ENCODE assay signal across 28 cellular contexts in the genomic region with DNA sequence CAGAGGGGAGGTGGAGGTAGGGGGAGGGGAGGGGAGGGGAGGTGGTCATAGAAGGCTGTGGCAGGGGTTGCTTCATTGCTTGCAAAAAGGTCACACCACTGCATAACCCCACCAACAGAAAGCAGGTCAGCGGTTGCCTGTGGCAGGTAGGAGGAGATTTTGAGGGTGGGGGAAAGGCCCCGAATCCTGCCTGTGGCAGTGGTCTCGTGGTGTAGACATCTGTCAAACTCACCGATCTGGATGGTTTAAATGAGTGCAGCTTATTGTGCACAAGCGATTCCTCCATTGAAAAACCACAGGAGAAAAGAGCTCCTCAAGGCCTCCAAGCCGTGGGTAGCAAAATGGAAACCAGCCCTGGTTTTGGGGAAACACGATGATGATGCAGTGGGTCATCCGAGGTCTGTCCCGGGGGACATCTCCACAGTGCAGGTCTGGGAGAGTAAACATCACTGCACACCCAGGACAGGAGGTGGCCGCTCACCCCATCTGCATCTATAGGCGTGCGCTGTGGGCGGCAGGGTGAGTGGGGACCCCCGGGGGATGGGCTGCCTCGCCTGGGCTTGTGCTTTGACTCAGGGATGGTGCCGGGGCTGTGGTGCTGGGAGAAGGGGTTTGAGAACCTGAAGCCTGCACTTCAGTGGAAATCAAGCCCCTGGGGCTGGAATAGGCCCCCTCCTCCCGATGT.
DNase-seq lines count a peak whose midpoint lies in the region; ATAC-seq and TF ChIP-seq lines count a peak whose summit lies in the region.
"Had no signal": no experiment of that assay in that cellular context is flagged by ENCODE, and none has a peak within 500 bp of the region (broad histone marks: within the 10 kb centered on the region; RNA-seq: fewer than 3 reads in every experiment).

No MANE protein-coding gene starts in this region.

- H3K4me1 Mint-ChIP-seq in activated T-helper 17 cell treated with anti-CD3 and anti-CD28 coated beads, Interleukin-2, amount 50 U/mL, for 72 hours: no peaks in the 10 kb centered on the region
- H3K4me1 Mint-ChIP-seq: activated CD4-positive, alpha-beta memory T cell treated with anti-CD3 and anti-CD28 coated beads, Interleukin-2, amount 10 ng/mL, durations not matched to agents 7 days and 5 days; activated naive CD4-positive, alpha-beta T cell treated with anti-CD3 and anti-CD28 coated beads, Interleukin-2, amount 10 ng/mL, durations not matched to agents 7 days and 5 days had no signal

- H3K4me3 ChIP-seq in DND-41 (ENCODE audit: low read depth in 1 of 2, low read length in 2 of 2) (no peak overlapping the region), osteoblast (ENCODE audit: insufficient read depth, low read length) (no peak overlapping the region)
- H3K4me3 ChIP-seq: dorsolateral prefrontal cortex, prostate gland, upper lobe of left lung had no signal

- no peak overlapping the region for H3K9ac ChIP-seq in DND-41 (ENCODE audit: low read depth, low read length)
- H3K9ac ChIP-seq: KMS-11 had no signal

- H3K36me3 Mint-ChIP-seq in activated T-helper 17 cell treated with anti-CD3 and anti-CD28 coated beads, Interleukin-2, amount 50 U/mL, for 72 hours (ENCODE audit: low read depth): no peaks in the 10 kb centered on the region
- H3K36me3 Mint-ChIP-seq: activated naive CD4-positive, alpha-beta T cell treated with anti-CD3 and anti-CD28 coated beads, Interleukin-2, amount 10 ng/mL, durations not matched to agents 7 days and 5 days had no signal

- H3K27ac ChIP-seq in DND-41 (ENCODE audit: low read length) (no peak overlapping the region), osteoblast (ENCODE audit: low read depth, low read length) (no peak overlapping the region)
- H3K27ac ChIP-seq: dorsolateral prefrontal cortex, KMS-11, neutrophil, prostate gland, upper lobe of left lung had no signal

- no peaks in the 10 kb centered on the region for H3K9me3 Mint-ChIP-seq in activated T-helper 17 cell treated with anti-CD3 and anti-CD28 coated beads, Interleukin-2, amount 50 U/mL, for 72 hours
- H3K9me3 Mint-ChIP-seq: activated CD4-positive, alpha-beta memory T cell treated with anti-CD3 and anti-CD28 coated beads, Interleukin-2, amount 10 ng/mL, durations not matched to agents 7 days and 5 days; activated naive CD4-positive, alpha-beta T cell treated with anti-CD3 and anti-CD28 coated beads, Interleukin-2, amount 10 ng/mL, durations not matched to agents 7 days and 5 days had no signal

- H2AFZ ChIP-seq in DND-41 (ENCODE audit: low read depth, low read length) (no peak overlapping the region), osteoblast (ENCODE audit: low read length) (no peak overlapping the region)

- ATAC-seq in DND-41 (ENCODE audit: insufficient read depth, low read depth): peak; percentile 45; the same call in 2 of the 3 replicates
- ATAC-seq in activated T-helper 17 cell treated with anti-CD3 and anti-CD28 coated beads, Interleukin-2, amount 50 U/mL, for 72 hours (replicated peaks): peak; percentile 63

- H3K9me3 ChIP-seq in DND-41 (ENCODE audit: insufficient read depth, low read length, severe bottlenecking): no peaks in the 10 kb centered on the region
- H3K9me3 ChIP-seq in osteoblast (ENCODE audit: low read depth, low read length): no peaks in the 10 kb centered on the region
- H3K9me3 ChIP-seq: neutrophil, prostate gland, upper lobe of left lung had no signal

- no peaks in the 10 kb centered on the region for H3K36me3 ChIP-seq in DND-41 (ENCODE audit: insufficient read depth, low read length)
- no peaks in the 10 kb centered on the region for H3K36me3 ChIP-seq in osteoblast (ENCODE audit: insufficient read depth, low read length)
- H3K36me3 ChIP-seq: neutrophil, prostate gland, upper lobe of left lung had no signal

- peaks cover 3% of the 10 kb centered on the region for H3K27me3 Mint-ChIP-seq in activated T-helper 17 cell treated with anti-CD3 and anti-CD28 coated beads, Interleukin-2, amount 50 U/mL, for 72 hours

- H3K4me1 ChIP-seq in DND-41 (ENCODE audit: insufficient read depth, low read length): peaks cover 5% of the 10 kb centered on the region
- H3K4me1 ChIP-seq in osteoblast (ENCODE audit: insufficient read depth, low read length): no peaks in the 10 kb centered on the region
- H3K4me1 ChIP-seq: prostate gland had no signal

- H3K4me2 ChIP-seq in DND-41 (ENCODE audit: insufficient read depth, low read length) (no peak overlapping the region), osteoblast (ENCODE audit: insufficient read depth, low read length) (no peak overlapping the region)
- H3K4me2 ChIP-seq: KMS-11 had no signal

- H3K79me2 ChIP-seq in DND-41 (ENCODE audit: insufficient read depth, low read length) (no peaks in the 10 kb centered on the region), osteoblast (ENCODE audit: insufficient read depth, low read length) (no peaks in the 10 kb centered on the region)

- DNase-seq in NOMO-1 treated with DMSO at 0.1 percent for 48 hours (lab: John Stamatoyannopoulos, UW; ENCODE audit: unreplicated experiment) (peak; percentile 0), NOMO-1 treated with dmso at 0.1 percent for 144 hours (lab: John Stamatoyannopoulos, UW; ENCODE audit: unreplicated experiment) (no peak), DND-41 (no peak), osteoblast (ENCODE audit: insufficient read length, low spot score, missing footprints) (peak; percentile 85), NCI-H1105 (lab: John Stamatoyannopoulos, UW) (no peak), activated gamma-delta T cell treated with Interleukin-2 at 50 U/mL for 16 hours (no peak)
- DNase-seq in stimulated activated CD4-positive, alpha-beta T cell treated with anti-CD3 and anti-CD28 coated beads, Interleukin-1b, Interleukin-23, amount 100 ng/mL, for 48 hours: no peak
- DNase-seq: activated CD4-positive, alpha-beta memory T cell treated with anti-CD3 and anti-CD28 coated beads, Interleukin-2, amount 10 ng/mL, durations not matched to agents 7 days and 5 days; activated naive CD4-positive, alpha-beta T cell treated with anti-CD3 and anti-CD28 coated beads, Interleukin-2, amount 10 ng/mL, durations not matched to agents 7 days and 5 days; activated T-cell treated with anti-CD3 and anti-CD28 coated beads, Interleukin-2, amount 50 U/mL, for 1 hour; caudate nucleus; dorsolateral prefrontal cortex; GOT3; mesenchymal stem cell; MV-4-11; NCI-H187; NCI-H2227 treated with DMSO at 0.1 percent for 48 hours; NCI-H748 treated with DMSO at 0.1 percent for 48 hours; OCI-M1; SIG-M5; stimulated activated CD8-positive, alpha-beta memory T cell treated with anti-CD3 and anti-CD28 coated beads, Interleukin-4, amount 100 ng/mL, for 48 hours; substantia nigra had no signal

- no peak overlapping the region for H3K4me3 Mint-ChIP-seq in activated T-helper 17 cell treated with anti-CD3 and anti-CD28 coated beads, Interleukin-2, amount 50 U/mL, for 72 hours
- H3K4me3 Mint-ChIP-seq: activated CD4-positive, alpha-beta memory T cell treated with anti-CD3 and anti-CD28 coated beads, Interleukin-2, amount 10 ng/mL, durations not matched to agents 7 days and 5 days; activated naive CD4-positive, alpha-beta T cell treated with anti-CD3 and anti-CD28 coated beads, Interleukin-2, amount 10 ng/mL, durations not matched to agents 7 days and 5 days; B cell had no signal

- H4K20me1 ChIP-seq in DND-41 (ENCODE audit: insufficient read depth, low read length): no peaks in the 10 kb centered on the region
- H4K20me1 ChIP-seq in osteoblast (ENCODE audit: insufficient read depth, low read length): no peaks in the 10 kb centered on the region

- no peak overlapping the region for H3K27ac Mint-ChIP-seq in activated T-helper 17 cell treated with anti-CD3 and anti-CD28 coated beads, Interleukin-2, amount 50 U/mL, for 72 hours
- H3K27ac Mint-ChIP-seq: activated CD4-positive, alpha-beta memory T cell treated with anti-CD3 and anti-CD28 coated beads, Interleukin-2, amount 10 ng/mL, durations not matched to agents 7 days and 5 days; activated naive CD4-positive, alpha-beta T cell treated with anti-CD3 and anti-CD28 coated beads, Interleukin-2, amount 10 ng/mL, durations not matched to agents 7 days and 5 days; B cell had no signal

- H3K27me3 ChIP-seq in DND-41 (ENCODE audit: insufficient read depth, low read length, poor library complexity): no peaks in the 10 kb centered on the region
- peaks cover 17% of the 10 kb centered on the region for H3K27me3 ChIP-seq in osteoblast (ENCODE audit: insufficient read depth, low read length)
- H3K27me3 ChIP-seq: dorsolateral prefrontal cortex, upper lobe of left lung had no signal

- TF ChIP-seq CTCF in DND-41 (IDR thresholded peaks at IDR 0.05; ENCODE audit: borderline replicate concordance, extremely low read depth, low read length, poor library complexity, severe bottlenecking): no peak
- TF ChIP-seq CTCF in osteoblast (IDR thresholded peaks at IDR 0.05; ENCODE audit: extremely low read depth, low read depth, low read length): no peak

Comparison
In these comparisons a context has a peak if more than half of its experiments do, and no peak if none do; other contexts are left out.
1. DNase-seq: peak in NOMO-1 treated with DMSO at 0.1 percent for 48 hours (single experiment) and osteoblast (single experiment); none in NOMO-1 treated with dmso at 0.1 percent for 144 hours (single experiment), DND-41 (single experiment), NCI-H1105 (single experiment), activated gamma-delta T cell treated with Interleukin-2 at 50 U/mL for 16 hours (single experiment) and stimulated activated CD4-positive, alpha-beta T cell treated with anti-CD3 and anti-CD28 coated beads, Interleukin-1b, Interleukin-23, amount 100 ng/mL, for 48 hours (single experiment).